Comparison of ENCODE assay signal across 8 cellular contexts in the genomic region with DNA sequence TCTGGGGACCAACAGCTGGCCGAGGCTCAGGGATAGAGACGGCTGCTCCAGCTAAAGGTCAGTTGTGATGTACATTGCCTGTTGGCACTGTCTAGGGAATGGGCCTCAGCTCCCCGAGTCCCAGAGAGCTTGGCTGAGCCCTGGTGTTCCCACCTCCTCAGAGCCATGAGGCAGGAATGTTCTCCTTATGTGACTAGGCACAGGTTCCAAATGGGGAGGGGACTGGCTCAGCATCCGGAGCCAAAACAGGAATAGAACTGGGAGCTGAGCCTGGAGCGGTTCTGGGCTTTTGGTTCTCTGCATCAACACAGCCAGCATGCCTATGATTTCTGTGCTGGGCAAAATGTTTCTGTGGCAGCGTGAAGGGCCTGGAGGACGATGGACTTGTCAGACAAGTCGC. TPM values are rescaled to one million over a fixed set of nuclear protein-coding genes. Genes with fewer than 3 reads are reported as not detected.
DNase-seq lines count a peak whose midpoint lies in the region; ATAC-seq and TF ChIP-seq lines count a peak whose summit lies in the region.

A gene with protein sequence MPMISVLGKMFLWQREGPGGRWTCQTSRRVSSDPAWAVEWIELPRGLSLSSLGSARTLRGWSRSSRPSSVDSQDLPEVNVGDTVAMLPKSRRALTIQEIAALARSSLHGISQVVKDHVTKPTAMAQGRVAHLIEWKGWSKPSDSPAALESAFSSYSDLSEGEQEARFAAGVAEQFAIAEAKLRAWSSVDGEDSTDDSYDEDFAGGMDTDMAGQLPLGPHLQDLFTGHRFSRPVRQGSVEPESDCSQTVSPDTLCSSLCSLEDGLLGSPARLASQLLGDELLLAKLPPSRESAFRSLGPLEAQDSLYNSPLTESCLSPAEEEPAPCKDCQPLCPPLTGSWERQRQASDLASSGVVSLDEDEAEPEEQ (plus strand): TSS at position 286 of the 400 bp plus-strand sequence. CDS start 31 bp downstream, at position 317.

- H2AFZ ChIP-seq in PC-9: peak within 1 kb of the TSS; percentile 67

- DNase-seq in PC-9: no peak
- DNase-seq in endodermal cell: no peak
- DNase-seq in upper lobe of left lung: no peak
- DNase-seq in NOMO-1 (lab: John Stamatoyannopoulos, UW; ENCODE audit: unreplicated experiment in 2 of 2): no peak

- peaks cover 37% of the 10 kb centered on the region for H3K36me3 Mint-ChIP-seq in endodermal cell (ENCODE audit: low read depth)

- peaks cover 15% of the 10 kb centered on the region for H3K36me3 ChIP-seq in PC-9 (ENCODE audit: low read depth)
- peaks cover 31% of the 10 kb centered on the region for H3K36me3 ChIP-seq in endodermal cell (ENCODE audit: control insufficient read depth, insufficient read depth, low read length)
- H3K36me3 ChIP-seq in upper lobe of left lung: peaks cover 15 to 40% (median 29%) of the 10 kb centered on the region in 4 donors

- H3K9me3 Mint-ChIP-seq in endodermal cell: no peaks in the 10 kb centered on the region

- H3K27ac Mint-ChIP-seq in endodermal cell: peak within 1 kb of the TSS; percentile 96

- peak within 1 kb of the TSS; percentile 80 for H3K9ac ChIP-seq in endodermal cell (ENCODE audit: extremely low read depth, low read length, poor library complexity, severe bottlenecking)

- POLR2A ChIA-PET in PC-9 (lab: Charles Lee; ENCODE audit: unreplicated experiment): no interaction called here

- H3K4me3 ChIP-seq in PC-9: peak within 1 kb of the TSS; percentile 68
- peak within 1 kb of the TSS; percentile 81 for H3K4me3 ChIP-seq in endodermal cell (ENCODE audit: low read length)
- H3K4me3 ChIP-seq in mononuclear cell (ENCODE audit: low read length): peak within 1 kb of the TSS; percentile 54
- H3K4me3 ChIP-seq in upper lobe of left lung: peak within 1 kb of the TSS; percentile 67 to 93 (median 87)

- peaks cover 58% of the 10 kb centered on the region for H3F3A ChIP-seq in PC-9 (ENCODE audit: insufficient read depth, low read depth)

- no peak for TF ChIP-seq CTCF in C4-2B (conservative IDR thresholded peaks at IDR 0.05)
- no peak for TF ChIP-seq CTCF in PC-9 (conservative IDR thresholded peaks at IDR 0.05)
- no peak for TF ChIP-seq CTCF in endodermal cell (conservative IDR thresholded peaks at IDR 0.05)
- TF ChIP-seq CTCF in upper lobe of left lung (IDR thresholded peaks at IDR 0.05): no peak

- H3K79me2 ChIP-seq in PC-9 (ENCODE audit: low read depth): peaks cover 14% of the 10 kb centered on the region

- peak within 1 kb of the TSS; percentile 82 for H3K4me2 ChIP-seq in PC-9

- TF ChIP-seq POLR2A in upper lobe of left lung (IDR thresholded peaks at IDR 0.05): no peak

- peaks cover 47% of the 10 kb centered on the region for H3K4me1 ChIP-seq in PC-9 (replicated peaks; ENCODE audit: insufficient read depth)
- no peaks in the 10 kb centered on the region for H3K4me1 ChIP-seq in endodermal cell (ENCODE audit: control insufficient read depth, insufficient read depth, low read length)
- peaks cover 19% of the 10 kb centered on the region for H3K4me1 ChIP-seq in mononuclear cell (ENCODE audit: insufficient read depth, low read length)
- peaks cover 33 to 52% (median 37%) of the 10 kb centered on the region in 4 donors for H3K4me1 ChIP-seq in upper lobe of left lung

- H3K27me3 Mint-ChIP-seq in endodermal cell (ENCODE audit: insufficient read depth): peaks cover 4% of the 10 kb centered on the region

- 92 to 94% methylated on average over 7 to 8 of the region's 8 CpGs for WGBS in endodermal cell (ENCODE audit: insufficient coverage in 1 of 2, insufficient read length in 1 of 2), 2 experiments
- WGBS in upper lobe of left lung, 2 donors: 70 to 77% methylated on average over 6 to 8 of the region's 8 CpGs

- CTCF ChIA-PET in PC-9 (lab: Charles Lee): no interaction called here

- peak within 1 kb of the TSS; percentile 81 for H3K27ac ChIP-seq in C4-2B
- H3K27ac ChIP-seq in PC-9: no peak within 1 kb of the TSS
- peak within 1 kb of the TSS; percentile 89 for H3K27ac ChIP-seq in endodermal cell (ENCODE audit: low read depth, low read length)
- H3K27ac ChIP-seq in upper lobe of left lung: peak within 1 kb of the TSS; percentile 93 to 97 (median 95)

- no peak for TF ChIP-seq EP300 in upper lobe of left lung (IDR thresholded peaks at IDR 0.05)

- H3K9me2 ChIP-seq in PC-9 (ENCODE audit: insufficient read depth): no peaks in the 10 kb centered on the region

- ATAC-seq in upper lobe of left lung (ENCODE audit: low FRiP score in 2 of 2): no peak
- ATAC-seq in GM19452 (IDR thresholded peaks at IDR 0.05; ENCODE audit: unreplicated experiment): no peak
- no peak for ATAC-seq in HG03460 (IDR thresholded peaks at IDR 0.05; ENCODE audit: unreplicated experiment)

- H3K4me1 Mint-ChIP-seq in endodermal cell: peaks cover 14% of the 10 kb centered on the region

- intact Hi-C loops in PC-9 (cut with micrococcal nuclease; ENCODE audit: unreplicated experiment): no loop called here

- H3K27me3 ChIP-seq in PC-9 (ENCODE audit: insufficient read depth, low read depth): no peaks in the 10 kb centered on the region
- H3K27me3 ChIP-seq in endodermal cell (ENCODE audit: control insufficient read depth, insufficient read depth, low read length, poor library complexity, severe bottlenecking): no peaks in the 10 kb centered on the region
- H3K27me3 ChIP-seq in mononuclear cell (ENCODE audit: insufficient read depth, low read length): no peaks in the 10 kb centered on the region
- no peaks in the 10 kb centered on the region for H3K27me3 ChIP-seq in upper lobe of left lung

- H3K9me3 ChIP-seq in PC-9 (ENCODE audit: insufficient read depth, low read depth) (no peaks in the 10 kb centered on the region), endodermal cell (ENCODE audit: control insufficient read depth, low read length) (no peaks in the 10 kb centered on the region), mononuclear cell (ENCODE audit: low read depth, low read length) (no peaks in the 10 kb centered on the region), upper lobe of left lung (no peaks in the 10 kb centered on the region)

- BruUV-seq in PC-9 (replicated peaks; lab: Mats Ljungman, UMichigan): no TSS peak

- H4K20me1 ChIP-seq in PC-9 (ENCODE audit: insufficient read depth): peaks cover 38% of the 10 kb centered on the region

- peak within 1 kb of the TSS; percentile 74 for H3K4me3 Mint-ChIP-seq in endodermal cell

RNA-seq across cellular contexts. Expression of the gene that starts here (rescaled TPM):
- total RNA-seq in PC-9 (2021): 25.5 and 28.2 TPM in 2 replicates
- total RNA-seq in endodermal cell: 10 to 100 TPM; 18.3 to 24.1 TPM
- 28.0 TPM for polyA plus RNA-seq in endodermal cell (2013, experiment 1 of 2)
- 25.5 TPM for polyA plus RNA-seq in endodermal cell (2013, experiment 2 of 2)
- 5.7 TPM for total RNA-seq in mononuclear cell
- 10 to 100 TPM; 14.8 to 52.7 (median 25.2) TPM for total RNA-seq in upper lobe of left lung
